ENCODE assay signal across 8 cellular contexts in genomic region chr13:52454459-52454824, GRCh38. TPM values are rescaled to one million over a fixed set of nuclear protein-coding genes. Genes with fewer than 3 reads are reported as not detected.
DNase-seq lines count a peak whose midpoint lies in the region; ATAC-seq and TF ChIP-seq lines count a peak whose summit lies in the region.

No MANE protein-coding gene starts in this region.

- peak; percentile 39 for DNase-seq in SIG-M5 treated with dmso at 0.1 percent for 504 hours (lab: John Stamatoyannopoulos, UW; ENCODE audit: unreplicated experiment)
- DNase-seq in SIG-M5 (lab: John Stamatoyannopoulos, UW) = no peak
- peak; percentile 18 for DNase-seq in HuH-7.5 (ENCODE audit: low spot score)
- peak; percentile 59 for DNase-seq in endodermal cell
- no peak for DNase-seq in GOT3 (lab: John Stamatoyannopoulos, UW)

- H3K9me3 Mint-ChIP-seq in endodermal cell = no peaks in the 10 kb centered on the region

- TF ChIP-seq CTCF in endodermal cell (conservative IDR thresholded peaks at IDR 0.05) = no peak

- peaks cover 3% of the 10 kb centered on the region for H3K4me1 ChIP-seq in endodermal cell (ENCODE audit: control insufficient read depth, insufficient read depth, low read length)
- peaks cover 22% of the 10 kb centered on the region for H3K4me1 ChIP-seq in neuron (ENCODE audit: insufficient read depth, low read length)

- H2AFZ ChIP-seq in neuron (ENCODE audit: low read depth, low read length) = peak overlapping the region; percentile 91

- peak; percentile 29 for ATAC-seq in GM21390 (IDR thresholded peaks at IDR 0.05; ENCODE audit: unreplicated experiment)
- 0 out of 3 replicates have a peak, but pooled peaks have one; percentile 1 for ATAC-seq in SK-N-SH treated with all-trans-retinoic acid at 6 μM for 48 hours

- H3K9ac ChIP-seq in endodermal cell (ENCODE audit: extremely low read depth, low read length, poor library complexity, severe bottlenecking) = peak overlapping the region; percentile 75

- H3K9me3 ChIP-seq in endodermal cell (ENCODE audit: control insufficient read depth, low read length) (no peaks in the 10 kb centered on the region), neuron (ENCODE audit: low read length) (no peaks in the 10 kb centered on the region)

- H3K27ac ChIP-seq in endodermal cell (ENCODE audit: low read depth, low read length) = no peak overlapping the region

- 63 to 76% methylated on average over 3 to 4 of the region's 8 CpGs for WGBS in endodermal cell (ENCODE audit: insufficient coverage in 1 of 2, insufficient read length in 1 of 2), 2 experiments

- H3K36me3 Mint-ChIP-seq in endodermal cell (ENCODE audit: low read depth) = peaks cover 25% of the 10 kb centered on the region

- H3K4me1 Mint-ChIP-seq in endodermal cell = peaks cover 23% of the 10 kb centered on the region

- H3K27me3 ChIP-seq in endodermal cell (ENCODE audit: control insufficient read depth, insufficient read depth, low read length, poor library complexity, severe bottlenecking) = no peaks in the 10 kb centered on the region
- no peaks in the 10 kb centered on the region for H3K27me3 ChIP-seq in neuron (ENCODE audit: insufficient read depth, low read length)

- H3K4me3 Mint-ChIP-seq in endodermal cell = peak overlapping the region; percentile 82

- H3K36me3 ChIP-seq in endodermal cell (ENCODE audit: control insufficient read depth, insufficient read depth, low read length) (peaks cover 24% of the 10 kb centered on the region), neuron (ENCODE audit: insufficient read depth, low read length) (peaks cover 22% of the 10 kb centered on the region)

- H3K27ac Mint-ChIP-seq in endodermal cell = peak overlapping the region; percentile 98

- H3K4me3 ChIP-seq in endodermal cell (ENCODE audit: low read length) = peak overlapping the region; percentile 99
- peak overlapping the region; percentile 88 for H3K4me3 ChIP-seq in neuron (ENCODE audit: low read length)

- H3K27me3 Mint-ChIP-seq in endodermal cell (ENCODE audit: insufficient read depth) = no peaks in the 10 kb centered on the region

TF ChIP-seq in SK-N-SH treated with all-trans-retinoic acid at 6 μM for 48 hours, 23 proteins besides CTCF, POLR2A, EP300 and RAD21:
- no peak for TF ChIP-seq GLIS3 (CRISPR knock-in tag; IDR thresholded peaks at IDR 0.05)
- TF ChIP-seq ESRRG (CRISPR knock-in tag; IDR thresholded peaks at IDR 0.05) = no peak
- no peak for TF ChIP-seq ARNTL (CRISPR knock-in tag; IDR thresholded peaks at IDR 0.05; ENCODE audit: borderline replicate concordance, low read depth)
- no peak for TF ChIP-seq ISL1 (CRISPR knock-in tag; IDR thresholded peaks at IDR 0.05)
- TF ChIP-seq ZNF8 (CRISPR knock-in tag; IDR thresholded peaks at IDR 0.05) = no peak
- TF ChIP-seq PATZ1 (CRISPR knock-in tag; IDR thresholded peaks at IDR 0.05; ENCODE audit: borderline replicate concordance) = no peak
- TF ChIP-seq CSDC2 (CRISPR knock-in tag; IDR thresholded peaks at IDR 0.05) = no peak

RNA-seq across cellular contexts. Expression of gene CKAP2, which starts 0.8 kb away (rescaled TPM):
- 10 to 100 TPM; 67.6 to 98.5 TPM for total RNA-seq in endodermal cell
- polyA plus RNA-seq in endodermal cell (2013, experiment 1 of 2) = 111 TPM
- polyA plus RNA-seq in endodermal cell (2013, experiment 2 of 2) = 129 TPM

RNA-seq across cellular contexts. Expression of gene VPS36, which starts 4.0 kb away (rescaled TPM):
- total RNA-seq in endodermal cell = 10 to 100 TPM; 44.8 to 77.4 TPM
- polyA plus RNA-seq in endodermal cell (2013, experiment 1 of 2) = 28.1 TPM
- polyA plus RNA-seq in endodermal cell (2013, experiment 2 of 2) = 27.0 TPM

RNA-seq across cellular contexts. Expression of gene THSD1, which starts 48.5 kb away (rescaled TPM):
- under 1 TPM; 0.48 to 0.73 TPM for total RNA-seq in endodermal cell
- polyA plus RNA-seq in endodermal cell (2013, experiment 1 of 2) = 0.25 TPM
- 0.25 TPM for polyA plus RNA-seq in endodermal cell (2013, experiment 2 of 2)

Comparison
In these comparisons a context has a peak if more than half of its experiments do, and no peak if none do; other contexts are left out.
1. DNase-seq: peak in SIG-M5 treated with dmso at 0.1 percent for 504 hours (single experiment), HuH-7.5 (single experiment) and endodermal cell (single experiment); none in SIG-M5 (single experiment) and GOT3 (single experiment).